20 cellular contexts compared by ENCODE assay signal in genomic region chr14:22420598-22421186, GRCh38.
DNase-seq lines count a peak whose midpoint lies in the region; ATAC-seq and TF ChIP-seq lines count a peak whose summit lies in the region.
"Had no signal": no experiment of that assay in that cellular context is flagged by ENCODE, and none has a peak within 500 bp of the region (broad histone marks: within the 10 kb centered on the region; RNA-seq: fewer than 3 reads in every experiment).

No MANE protein-coding gene starts in this region.

- peak; percentile 49 for ATAC-seq in upper lobe of right lung
- ATAC-seq in activated CD4-positive, CD25-positive, alpha-beta regulatory T cell treated with anti-CD3 and anti-CD28 coated beads, Interleukin-2, amount 50 U/mL, for 24 hours, result no peak
- ATAC-seq: activated T-cell treated with anti-CD3 and anti-CD28 coated beads, Interleukin-2, amount 50 U/mL, for 72 hours had no signal

- DNase-seq in NOMO-1 treated with DMSO at 0.1 percent for 48 hours (lab: John Stamatoyannopoulos, UW; ENCODE audit: unreplicated experiment), result peak; percentile 16
- DNase-seq in NOMO-1 treated with dmso at 0.1 percent for 144 hours (lab: John Stamatoyannopoulos, UW; ENCODE audit: unreplicated experiment), result no peak
- peak; percentile 25 for DNase-seq in NCI-H69 (lab: John Stamatoyannopoulos, UW)
- peak; percentile 8 for DNase-seq in dermis blood vessel endothelial cell
- no peak for DNase-seq in upper lobe of right lung
- no peak for DNase-seq in NCI-H2171 treated with DMSO at 0.1 percent for 48 hours (lab: John Stamatoyannopoulos, UW)
- no peak for DNase-seq in hippocampal formation (lab: John Stamatoyannopoulos, UW)
- DNase-seq: activated T-cell treated with anti-CD3 and anti-CD28 coated beads, Interleukin-2, amount 50 U/mL, for 72 hours; central memory CD4-positive, alpha-beta T cell; effector memory CD4-positive, alpha-beta T cell; H9; kidney glomerular epithelial cell; mesendoderm; NCI-H1092 treated with DMSO at 0.1 percent for 48 hours; nephron progenitor cell; RPMI8226; tibial artery had no signal

- H3K27me3 ChIP-seq in upper lobe of right lung, result no peaks in the 10 kb centered on the region
- H3K27me3 ChIP-seq: tibial artery had no signal

- no peaks in the 10 kb centered on the region for H3K36me3 ChIP-seq in upper lobe of right lung
- H3K36me3 ChIP-seq: prostate gland, tibial artery had no signal

- H3K27ac ChIP-seq in upper lobe of right lung, result no peak overlapping the region
- H3K27ac ChIP-seq: C4-2B, prostate gland, tibial artery had no signal

- H3K9me3 ChIP-seq in upper lobe of right lung, result no peaks in the 10 kb centered on the region
- H3K9me3 ChIP-seq: prostate gland, tibial artery had no signal

- H3K4me3 ChIP-seq in upper lobe of right lung, result no peak overlapping the region
- H3K4me3 ChIP-seq: prostate gland, tibial artery had no signal

- TF ChIP-seq CTCF in upper lobe of right lung (IDR thresholded peaks at IDR 0.05), result no peak

- intact Hi-C loops in upper lobe of right lung (cut with DNase I), result no loop called here

- no peaks in the 10 kb centered on the region for H3K4me1 ChIP-seq in upper lobe of right lung
- H3K4me1 ChIP-seq: prostate gland, tibial artery had no signal

Comparison
In these comparisons a context has a peak if more than half of its experiments do, and no peak if none do; other contexts are left out.
1. DNase-seq: peak in NOMO-1 treated with DMSO at 0.1 percent for 48 hours (single experiment), NCI-H69 (single experiment) and dermis blood vessel endothelial cell (single experiment); none in NOMO-1 treated with dmso at 0.1 percent for 144 hours (single experiment), upper lobe of right lung (single experiment), NCI-H2171 treated with DMSO at 0.1 percent for 48 hours (single experiment) and hippocampal formation (0 of 2).